12 cellular contexts compared by ENCODE assay signal in the genomic region with DNA sequence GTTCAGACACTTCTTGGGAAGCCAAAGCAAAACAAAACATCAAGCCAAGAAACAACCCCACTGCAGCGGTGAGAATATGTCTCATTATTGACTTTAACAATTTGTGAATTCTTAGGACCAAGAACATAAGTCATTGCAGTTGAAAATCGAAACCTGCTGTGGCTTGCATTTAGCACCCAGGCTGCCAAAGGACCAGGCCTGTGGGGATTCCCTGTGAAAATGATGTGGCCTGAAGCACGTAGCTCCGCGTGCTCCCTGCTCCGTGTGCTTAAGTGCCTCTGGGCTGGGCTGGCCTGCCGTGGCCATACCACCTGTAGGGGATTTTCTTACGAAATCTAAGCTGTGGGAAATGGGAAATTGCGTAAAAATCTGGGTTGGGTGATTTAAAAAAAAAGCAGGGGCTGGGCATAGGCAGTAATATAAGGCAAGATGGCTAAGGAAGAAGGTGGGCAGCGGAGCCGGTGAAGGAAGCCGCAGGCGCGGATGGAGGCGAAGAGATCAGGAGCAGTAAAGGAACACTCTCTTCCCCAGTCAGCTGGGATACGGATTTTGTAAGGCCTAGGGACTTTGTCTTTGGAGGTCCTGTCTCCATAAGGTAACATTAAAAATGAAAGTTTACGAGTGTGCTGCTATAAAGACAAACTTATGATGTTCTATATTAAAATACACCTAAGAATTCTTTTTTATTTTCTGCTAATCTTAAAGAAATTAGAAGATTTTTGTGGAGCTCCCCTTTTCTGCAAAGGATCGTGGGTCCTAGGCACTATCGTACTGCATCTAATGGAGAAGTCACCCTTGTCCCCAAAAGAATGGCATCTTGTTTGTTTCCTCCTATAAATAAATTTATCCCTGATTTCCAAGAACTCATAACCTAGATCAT.
DNase-seq lines count a peak whose midpoint lies in the region; ATAC-seq, FAIRE-seq and TF ChIP-seq lines count a peak whose summit lies in the region.
"Had no signal": no experiment of that assay in that cellular context is flagged by ENCODE, and none has a peak within 500 bp of the region (broad histone marks: within the 10 kb centered on the region; RNA-seq: fewer than 3 reads in every experiment).

No MANE protein-coding gene starts in this region.

- no peaks in the 10 kb centered on the region for H3F3A ChIP-seq in PC-3 (ENCODE audit: low read length, unreplicated experiment)

- dilution Hi-C loops in keratinocyte (cut with MboI; ENCODE audit: extremely low pct_ligation_motif_present, low sequenced_read_pairs): no loop called here

- H3K27ac ChIP-seq in keratinocyte (ENCODE audit: control insufficient read depth, insufficient read depth, low read length): peak overlapping the region; percentile 28
- H3K27ac ChIP-seq in A673 (ENCODE audit: low read depth, low read length, poor library complexity, severe bottlenecking): no peak overlapping the region
- no peak overlapping the region for H3K27ac ChIP-seq in right atrium auricular region
- no peak overlapping the region for H3K27ac ChIP-seq in PC-3 (ENCODE audit: low read length)

- H3K9ac ChIP-seq in keratinocyte (ENCODE audit: control insufficient read depth, extremely low read depth, insufficient read depth, low read length): no peak overlapping the region
- no peak overlapping the region for H3K9ac ChIP-seq in PC-3 (ENCODE audit: low read length)

- H2AFZ ChIP-seq in keratinocyte (ENCODE audit: control insufficient read depth, low read length) (peak overlapping the region; percentile 8), PC-3 (ENCODE audit: low read length) (no peak overlapping the region)

- H4K20me1 ChIP-seq in keratinocyte (ENCODE audit: control insufficient read depth, extremely low read depth, insufficient read depth, low read length) (no peaks in the 10 kb centered on the region), PC-3 (ENCODE audit: low read length) (no peaks in the 10 kb centered on the region)

- H3K9me3 ChIP-seq in keratinocyte (ENCODE audit: control insufficient read depth, low read depth, low read length) (no peaks in the 10 kb centered on the region), A673 (ENCODE audit: low read depth, low read length, poor library complexity, severe bottlenecking) (no peaks in the 10 kb centered on the region), right atrium auricular region (no peaks in the 10 kb centered on the region), PC-3 (ENCODE audit: low read length) (no peaks in the 10 kb centered on the region)

- no peaks in the 10 kb centered on the region for H3K9me1 ChIP-seq in keratinocyte (ENCODE audit: control insufficient read depth, extremely low read depth, insufficient read depth, low read length)

- H3K4me2 ChIP-seq in keratinocyte (ENCODE audit: control insufficient read depth, extremely low read depth, insufficient read depth, low read depth, low read length): peak overlapping the region; percentile 17
- no peak overlapping the region for H3K4me2 ChIP-seq in PC-3 (ENCODE audit: low read length)

- H3K27me3 ChIP-seq in keratinocyte (ENCODE audit: control insufficient read depth, extremely low read depth, insufficient read depth, low read length) (no peaks in the 10 kb centered on the region), A673 (replicated peaks; ENCODE audit: insufficient read depth, low read depth, low read length, poor library complexity) (no peaks in the 10 kb centered on the region), right atrium auricular region (no peaks in the 10 kb centered on the region), PC-3 (ENCODE audit: low read length) (no peaks in the 10 kb centered on the region)

- H3K4me3 ChIP-seq in keratinocyte (ENCODE audit: control insufficient read depth in 2 of 3, extremely low read depth in 1 of 3, insufficient read depth in 2 of 3, low read depth in 1 of 3, low read length in 3 of 3): no peak overlapping the region
- H3K4me3 ChIP-seq in A673 (ENCODE audit: low read depth, low read length, poor library complexity, severe bottlenecking): no peak overlapping the region
- no peak overlapping the region for H3K4me3 ChIP-seq in right atrium auricular region
- no peak overlapping the region for H3K4me3 ChIP-seq in PC-3 (ENCODE audit: low read length)

- no peak for TF ChIP-seq CTCF in keratinocyte (optimal IDR thresholded peaks at IDR 0.05 in 1 of 3, IDR thresholded peaks at IDR 0.05 in 1 of 3, conservative IDR thresholded peaks at IDR 0.05 in 1 of 3; ENCODE audit: extremely low read depth in 1 of 3, insufficient read depth in 2 of 3, low read length in 3 of 3)
- no peak for TF ChIP-seq CTCF in A673 (conservative IDR thresholded peaks at IDR 0.05; ENCODE audit: low read depth, low read length)
- no peak for TF ChIP-seq CTCF in right atrium auricular region (IDR thresholded peaks at IDR 0.05)
- TF ChIP-seq CTCF in PC-3 (conservative IDR thresholded peaks at IDR 0.05; ENCODE audit: low read depth, low read length): no peak

- CTCF ChIA-PET in A673 (lab: Charles Lee): no interaction called here
- CTCF ChIA-PET in PC-3 (lab: Charles Lee): no interaction called here

- H3K4me1 ChIP-seq in keratinocyte (ENCODE audit: control insufficient read depth, extremely low read depth, insufficient read depth, low read length): no peaks in the 10 kb centered on the region
- H3K4me1 ChIP-seq in A673 (ENCODE audit: insufficient read depth, low read length, poor library complexity, severe bottlenecking): peaks cover 34% of the 10 kb centered on the region
- no peaks in the 10 kb centered on the region for H3K4me1 ChIP-seq in right atrium auricular region
- H3K4me1 ChIP-seq in PC-3 (ENCODE audit: insufficient read depth, low read length): no peaks in the 10 kb centered on the region

- DNase-seq in keratinocyte (ENCODE audit: low read depth, low spot score) (peak; percentile 73), A673 (ENCODE audit: low spot score) (no peak), urothelium cell line (ENCODE audit: low spot score) (no peak), right atrium auricular region (ENCODE audit: low spot score) (no peak), PC-3 (no peak)
- DNase-seq: DND-41, IMR-90 had no signal

- ATAC-seq in GM18873 (IDR thresholded peaks at IDR 0.05; ENCODE audit: low FRiP score, unreplicated experiment): peak; percentile 77
- ATAC-seq in GM21786 (IDR thresholded peaks at IDR 0.05; ENCODE audit: unreplicated experiment): peak; percentile 68
- peak; percentile 78 for ATAC-seq in HG03457 (IDR thresholded peaks at IDR 0.05; ENCODE audit: unreplicated experiment)
- no peak for ATAC-seq in PC-3
- ATAC-seq: Panc1 had no signal

- intact Hi-C loops in A673 (cut with micrococcal nuclease; ENCODE audit: unreplicated experiment) (loop anchor here (10.0 kb wide), 2 partner anchors 189 to 1139 kb away; partner anchors contain the start of genes SEMA6A and TMED7), PC-3 (cut with micrococcal nuclease) (no loop called here)

- no peaks in the 10 kb centered on the region for H3K9me2 ChIP-seq in PC-3 (replicated peaks; ENCODE audit: low read length)

- peak; percentile 44 for FAIRE-seq in keratinocyte (lab: Jason Lieb, UNC)
- FAIRE-seq in urothelium cell line (lab: Jason Lieb, UNC): no peak
- FAIRE-seq: islet of Langerhans had no signal

- H3K79me2 ChIP-seq in keratinocyte (ENCODE audit: control insufficient read depth, insufficient read depth, low read length) (no peaks in the 10 kb centered on the region), PC-3 (ENCODE audit: low read length) (no peaks in the 10 kb centered on the region)

- no peaks in the 10 kb centered on the region for H3K36me3 ChIP-seq in keratinocyte (ENCODE audit: control insufficient read depth in 2 of 2, extremely low read depth in 1 of 2, insufficient read depth in 2 of 2, low read length in 2 of 2)
- no peaks in the 10 kb centered on the region for H3K36me3 ChIP-seq in A673 (ENCODE audit: insufficient read depth, low read length, poor library complexity, severe bottlenecking)
- no peaks in the 10 kb centered on the region for H3K36me3 ChIP-seq in right atrium auricular region
- no peaks in the 10 kb centered on the region for H3K36me3 ChIP-seq in PC-3 (ENCODE audit: low read depth, low read length)

- no TSS peak for BruUV-seq in A673 (replicated peaks; lab: Mats Ljungman, UMichigan)
- no TSS peak for BruUV-seq in PC-3 (replicated peaks; lab: Mats Ljungman, UMichigan)

- POLR2A ChIA-PET in A673 (lab: Charles Lee; ENCODE audit: low non-redundant PET): no interaction called here
- POLR2A ChIA-PET in PC-3 (lab: Charles Lee; ENCODE audit: unreplicated experiment): no interaction called here
